Comparison of ENCODE assay signal across 18 cellular contexts in genomic region chr12:89702503-89702902, GRCh38.
"Had no signal": no experiment of that assay in that cellular context is flagged by ENCODE, and none has a peak within 500 bp of the region (broad histone marks: within the 10 kb centered on the region; RNA-seq: fewer than 3 reads in every experiment).

No MANE protein-coding gene starts in this region.

- H2AFZ ChIP-seq: parathyroid adenoma had no signal

- H3K9me3 Mint-ChIP-seq: activated naive CD4-positive, alpha-beta T cell treated with anti-CD3 and anti-CD28 coated beads, Interleukin-2, amount 50 U/mL, for 24 hours; activated T-cell treated with anti-CD3 and anti-CD28 coated beads, Interleukin-2, amount 50 U/mL, for 72 hours; central memory CD8-positive, alpha-beta T cell; natural killer cell treated with Interleukin-12 subunit alpha and Interleukin-12 subunit beta and Interleukin-15 and Interleukin-18, amount 100 ng/mL, for 72 hours; stimulated activated naive B cell treated with anti-CD40 and anti-IgM and Interleukin-4, amounts not matched to agents 10 μg/mL and 1 μg/mL and 100 μg/mL, for 72 hours had no signal

- H3K27ac Mint-ChIP-seq: activated naive CD4-positive, alpha-beta T cell treated with anti-CD3 and anti-CD28 coated beads, Interleukin-2, amount 50 U/mL, for 24 hours; activated T-cell treated with anti-CD3 and anti-CD28 coated beads, Interleukin-2, amount 50 U/mL, for 72 hours; natural killer cell treated with Interleukin-12 subunit alpha and Interleukin-12 subunit beta and Interleukin-15 and Interleukin-18, amount 100 ng/mL, for 72 hours; stimulated activated naive B cell treated with anti-CD40 and anti-IgM and Interleukin-4, amounts not matched to agents 10 μg/mL and 1 μg/mL and 100 μg/mL, for 72 hours had no signal

- ATAC-seq: activated CD4-positive, CD25-positive, alpha-beta regulatory T cell treated with anti-CD3 and anti-CD28 coated beads, Interleukin-2, amount 50 U/mL, for 24 hours; activated T-cell treated with anti-CD3 and anti-CD28 coated beads, Interleukin-2, amount 50 U/mL, for 72 hours; natural killer cell treated with Interleukin-12 subunit alpha and Interleukin-12 subunit beta and Interleukin-15 and Interleukin-18, amount 100 ng/mL, for 72 hours; stimulated activated naive B cell treated with anti-CD40 and anti-IgM and Interleukin-4, amounts not matched to agents 10 μg/mL and 1 μg/mL and 100 μg/mL, for 72 hours; upper lobe of right lung had no signal

- DNase-seq: activated CD4-positive, alpha-beta T cell treated with anti-CD3 and anti-CD28 coated beads, Interleukin-2, amount 50 U/mL, for 1 hour; activated CD8-positive, alpha-beta memory T cell treated with anti-CD3 and anti-CD28 coated beads for 24 hours; activated effector memory CD4-positive, alpha-beta T cell treated with anti-CD3 and anti-CD28 coated beads, Interleukin-2, amount 50 U/mL, for 16 hours; activated T-cell treated with anti-CD3 and anti-CD28 coated beads, Interleukin-2, amount 50 U/mL, for 72 hours; sigmoid colon; stimulated activated naive B cell treated with anti-CD40 and anti-IgM and Interleukin-4, amounts not matched to agents 10 μg/mL and 1 μg/mL and 100 μg/mL, for 72 hours; upper lobe of right lung had no signal

- FAIRE-seq: endometrium, frontal cortex had no signal

- H3K27ac ChIP-seq: ascending aorta, coronary artery, neutrophil, parathyroid adenoma, sigmoid colon, thoracic aorta, upper lobe of right lung had no signal

- H3K4me3 Mint-ChIP-seq: activated naive CD4-positive, alpha-beta T cell treated with anti-CD3 and anti-CD28 coated beads, Interleukin-2, amount 50 U/mL, for 24 hours; activated T-cell treated with anti-CD3 and anti-CD28 coated beads, Interleukin-2, amount 50 U/mL, for 72 hours; central memory CD8-positive, alpha-beta T cell; natural killer cell treated with Interleukin-12 subunit alpha and Interleukin-12 subunit beta and Interleukin-15 and Interleukin-18, amount 100 ng/mL, for 72 hours; stimulated activated naive B cell treated with anti-CD40 and anti-IgM and Interleukin-4, amounts not matched to agents 10 μg/mL and 1 μg/mL and 100 μg/mL, for 72 hours had no signal

- H3K9me3 ChIP-seq: ascending aorta, neutrophil, sigmoid colon, thoracic aorta, upper lobe of right lung had no signal

- H3K27me3 Mint-ChIP-seq: activated naive CD4-positive, alpha-beta T cell treated with anti-CD3 and anti-CD28 coated beads, Interleukin-2, amount 50 U/mL, for 24 hours; central memory CD8-positive, alpha-beta T cell; natural killer cell treated with Interleukin-12 subunit alpha and Interleukin-12 subunit beta and Interleukin-15 and Interleukin-18, amount 100 ng/mL, for 72 hours; stimulated activated naive B cell treated with anti-CD40 and anti-IgM and Interleukin-4, amounts not matched to agents 10 μg/mL and 1 μg/mL and 100 μg/mL, for 72 hours had no signal

- H3K36me3 Mint-ChIP-seq: natural killer cell treated with Interleukin-12 subunit alpha and Interleukin-12 subunit beta and Interleukin-15 and Interleukin-18, amount 100 ng/mL, for 72 hours had no signal

- H3K36me3 ChIP-seq: ascending aorta, neutrophil, sigmoid colon, thoracic aorta, upper lobe of right lung had no signal

- H3K27me3 ChIP-seq: ascending aorta, sigmoid colon, upper lobe of right lung had no signal

- H3K4me3 ChIP-seq: ascending aorta, coronary artery, sigmoid colon, thoracic aorta, upper lobe of right lung had no signal
